Comparison of ENCODE assay signal across 26 cellular contexts in the genomic region with DNA sequence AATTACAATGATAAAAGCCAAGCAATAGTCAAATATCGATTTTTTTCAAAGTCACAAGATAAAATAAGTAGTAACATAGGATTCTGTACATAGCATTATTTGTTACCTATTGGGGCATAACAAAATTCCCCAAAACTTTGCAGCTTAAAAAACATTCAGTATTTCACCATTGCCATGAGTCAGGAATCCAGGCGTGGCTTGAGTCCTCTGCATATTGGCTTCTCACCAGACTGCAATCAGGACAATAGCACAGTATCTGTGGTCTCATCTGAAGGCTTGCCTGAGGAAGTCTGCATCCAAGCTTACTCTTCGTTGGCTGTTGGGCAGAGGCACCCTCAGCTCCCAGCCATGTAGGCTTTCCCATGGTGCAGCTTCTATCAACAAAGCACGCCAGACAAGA. TPM values are rescaled to one million over a fixed set of nuclear protein-coding genes. Genes with fewer than 3 reads are reported as not detected.
DNase-seq lines count a peak whose midpoint lies in the region; ATAC-seq and TF ChIP-seq lines count a peak whose summit lies in the region.
"Had no signal": no experiment of that assay in that cellular context is flagged by ENCODE, and none has a peak within 500 bp of the region (broad histone marks: within the 10 kb centered on the region; RNA-seq: fewer than 3 reads in every experiment).

No MANE protein-coding gene starts in this region.

- no peak overlapping the region for H3K27ac ChIP-seq in upper lobe of right lung
- H3K27ac ChIP-seq: gastrocnemius medialis, left lung, right lobe of liver, thyroid gland had no signal

- H3K4me3 ChIP-seq in upper lobe of right lung: no peak overlapping the region
- H3K4me3 ChIP-seq: gastrocnemius medialis, left lung, MG63, right lobe of liver, thyroid gland had no signal

- H3K4me3 Mint-ChIP-seq in stimulated activated naive CD8-positive, alpha-beta T cell treated with anti-CD3 and anti-CD28 coated beads, Interleukin-15, amount 100 ng/mL, for 72 hours: no peak overlapping the region
- no peak overlapping the region for H3K4me3 Mint-ChIP-seq in T-cell
- H3K4me3 Mint-ChIP-seq: activated naive CD8-positive, alpha-beta T cell treated with anti-CD3 and anti-CD28 coated beads, Interleukin-2, amount 10 ng/mL, durations not matched to agents 7 days and 5 days had no signal

- CTCF ChIA-PET in T-cell (lab: Charles Lee): interaction anchor here in 1 of 2 donors (0.5 to 0.6 kb wide), 2 partner anchors 124 to 142 kb away, joined by 3 read pairs; a partner anchor contains a TSS

- H3K36me3 Mint-ChIP-seq in T-cell: no peaks in the 10 kb centered on the region

- peaks cover 15 to 22% of the 10 kb centered on the region in 2 donors for H3K9me3 Mint-ChIP-seq in stimulated activated naive CD8-positive, alpha-beta T cell treated with anti-CD3 and anti-CD28 coated beads, Interleukin-15, amount 100 ng/mL, for 72 hours
- peaks cover 0 to 9% (median 0%) of the 10 kb centered on the region in 3 donors for H3K9me3 Mint-ChIP-seq in T-cell

- H3K4me1 Mint-ChIP-seq in stimulated activated naive CD8-positive, alpha-beta T cell treated with anti-CD3 and anti-CD28 coated beads, Interleukin-15, amount 100 ng/mL, for 72 hours: peaks cover 74% of the 10 kb centered on the region
- peaks cover 64 to 75% (median 71%) of the 10 kb centered on the region in 3 donors for H3K4me1 Mint-ChIP-seq in T-cell

- no peaks in the 10 kb centered on the region for H3K36me3 ChIP-seq in upper lobe of right lung
- H3K36me3 ChIP-seq: gastrocnemius medialis, left lung, right lobe of liver, thyroid gland had no signal

- no peaks in the 10 kb centered on the region for H3K27me3 Mint-ChIP-seq in stimulated activated naive CD8-positive, alpha-beta T cell treated with anti-CD3 and anti-CD28 coated beads, Interleukin-15, amount 100 ng/mL, for 72 hours
- H3K27me3 Mint-ChIP-seq in T-cell: no peaks in the 10 kb centered on the region
- H3K27me3 Mint-ChIP-seq: activated naive CD8-positive, alpha-beta T cell treated with anti-CD3 and anti-CD28 coated beads, Interleukin-2, amount 10 ng/mL, durations not matched to agents 7 days and 5 days; IgD-negative memory B cell had no signal

- intact Hi-C loops in upper lobe of right lung (cut with DNase I): loop anchor here (10.0 kb wide), 1 partner anchor 90 kb away; a partner anchor contains a TSS

- no peak overlapping the region for H3K27ac Mint-ChIP-seq in stimulated activated naive CD8-positive, alpha-beta T cell treated with anti-CD3 and anti-CD28 coated beads, Interleukin-15, amount 100 ng/mL, for 72 hours
- H3K27ac Mint-ChIP-seq in T-cell: peak overlapping the region; percentile 84 to 95

- H3K9me3 ChIP-seq in upper lobe of right lung: no peaks in the 10 kb centered on the region
- H3K9me3 ChIP-seq: gastrocnemius medialis, thyroid gland had no signal

- no peak for ATAC-seq in stimulated activated naive CD8-positive, alpha-beta T cell treated with anti-CD3 and anti-CD28 coated beads, Interleukin-15, Interleukin-2, amounts not matched to agents 100 U/mL and 50 U/mL, for 24 hours
- ATAC-seq in stimulated activated naive CD8-positive, alpha-beta T cell treated with anti-CD3 and anti-CD28 coated beads, Interleukin-15, amount 100 ng/mL, for 72 hours: no peak
- ATAC-seq in T-cell (replicated peaks in 1 of 4) (no peak), HG02840 (IDR thresholded peaks at IDR 0.05; ENCODE audit: low FRiP score, unreplicated experiment) (no peak), upper lobe of right lung (no peak)
- ATAC-seq: gastrocnemius medialis, HCT116, left lung, right lobe of liver had no signal

- POLR2A ChIA-PET in T-cell (lab: Charles Lee): no interaction called here

- no peak for TF ChIP-seq CTCF in upper lobe of right lung (IDR thresholded peaks at IDR 0.05)

- H3K4me1 ChIP-seq in upper lobe of right lung: peaks cover 20% of the 10 kb centered on the region

- no peaks in the 10 kb centered on the region for H3K27me3 ChIP-seq in upper lobe of right lung
- H3K27me3 ChIP-seq: gastrocnemius medialis, left lung, MG63, right lobe of liver, thyroid gland had no signal

- peak; percentile 3 for DNase-seq in stimulated activated naive CD8-positive, alpha-beta T cell treated with anti-CD3 and anti-CD28 coated beads, Interleukin-15, Interleukin-2, amounts not matched to agents 100 U/mL and 50 U/mL, for 24 hours
- no peak for DNase-seq in stimulated activated naive CD8-positive, alpha-beta T cell treated with anti-CD3 and anti-CD28 coated beads, Interleukin-15, amount 100 ng/mL, for 72 hours
- DNase-seq in T-cell (no peak), fibroblast of peridontal ligament (ENCODE audit: extremely low read depth) (peak; percentile 28), upper lobe of right lung (no peak), NCI-H146 treated with DMSO at 0.1 percent for 48 hours (lab: John Stamatoyannopoulos, UW; ENCODE audit: unreplicated experiment) (no peak)
- DNase-seq in effector CD4-positive, alpha-beta T cell: no peak
- DNase-seq: activated naive CD8-positive, alpha-beta T cell treated with anti-CD3 and anti-CD28 coated beads, Interleukin-2, amount 10 ng/mL, durations not matched to agents 7 days and 5 days; C1 segment of cervical spinal cord; gastrocnemius medialis; hippocampal formation; immature natural killer cell; left lung; MG63; midbrain; NCI-H1436 treated with DMSO at 0.1 percent for 48 hours; NCI-H510A treated with DMSO at 0.1 percent for 48 hours; right lobe of liver; SIG-M5; stimulated activated CD4-positive, alpha-beta T cell treated with anti-CD3 and anti-CD28 coated beads, Interleukin-4, amount 100 ng/mL, for 4 hours; stimulated activated naive CD4-positive, alpha-beta T cell treated with Interleukin-2 at 50 U/mL for 16 hours; SW 1271; thyroid gland had no signal

RNA-seq across cellular contexts. Expression of a gene that starts 6.2 kb away (rescaled TPM):
- total RNA-seq in T-cell (100 to 1,000 TPM; 185 to 232 (median 207) TPM), upper lobe of right lung (169 TPM)

RNA-seq across cellular contexts. Expression of a gene that starts 34.5 kb away (rescaled TPM):
- total RNA-seq in T-cell: 100 to 1,000 TPM in 2 of 5 donors, 10 to 100 TPM in 3; 62.3 to 114 (median 87.2) TPM
- total RNA-seq in upper lobe of right lung: 63.2 TPM

Comparison
In these comparisons a context has a peak if more than half of its experiments do, and no peak if none do; other contexts are left out.
1. DNase-seq: peak in stimulated activated naive CD8-positive, alpha-beta T cell treated with anti-CD3 and anti-CD28 coated beads, Interleukin-15, Interleukin-2, amounts not matched to agents 100 U/mL and 50 U/mL, for 24 hours (single experiment) and fibroblast of peridontal ligament (single experiment); none in stimulated activated naive CD8-positive, alpha-beta T cell treated with anti-CD3 and anti-CD28 coated beads, Interleukin-15, amount 100 ng/mL, for 72 hours (0 of 2), T-cell (0 of 34), effector CD4-positive, alpha-beta T cell (single experiment), upper lobe of right lung (single experiment) and NCI-H146 treated with DMSO at 0.1 percent for 48 hours (single experiment).
2. H3K27ac Mint-ChIP-seq: peak in T-cell (2 of 2); none in stimulated activated naive CD8-positive, alpha-beta T cell treated with anti-CD3 and anti-CD28 coated beads, Interleukin-15, amount 100 ng/mL, for 72 hours (0 of 2).